Comparison of ENCODE assay signal across 6 cellular contexts in the genomic region with DNA sequence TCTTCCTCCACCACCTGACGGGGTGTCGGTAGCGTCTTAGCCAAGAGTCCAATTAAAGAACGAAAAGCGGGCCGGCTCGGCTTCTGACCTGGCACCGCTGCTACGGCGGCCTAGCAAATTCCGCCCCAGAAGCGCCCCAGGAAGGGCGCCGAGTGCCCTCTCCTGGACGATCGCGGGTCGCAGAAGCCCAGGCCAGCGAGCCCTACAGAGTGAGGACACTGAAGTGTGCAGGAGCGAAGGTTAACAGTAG. TPM values are rescaled to one million over a fixed set of nuclear protein-coding genes. Genes with fewer than 3 reads are reported as not detected.
DNase-seq lines count a peak whose midpoint lies in the region; ATAC-seq, FAIRE-seq and TF ChIP-seq lines count a peak whose summit lies in the region.

No MANE protein-coding gene starts in this region.

- peak overlapping the region; percentile 25; the same call in 1 of the 2 replicates for H2AFZ ChIP-seq in H1 (ENCODE audit: low read length)

- H2BK120ac ChIP-seq in H1 (replicated peaks; ENCODE audit: low read depth, low read length) = peak overlapping the region; percentile 93

- TF ChIP-seq EP300 in H1 (IDR thresholded peaks at IDR 0.05; ENCODE audit: borderline replicate concordance in 1 of 2, low read depth in 2 of 2, low read length in 2 of 2) = no peak

- H2BK5ac ChIP-seq in H1 (ENCODE audit: low read depth, low read length) = peak overlapping the region; percentile 99

- peak overlapping the region; percentile 89 for H3K4ac ChIP-seq in H1 (replicated peaks; ENCODE audit: insufficient read length, low read depth, low read length)

- no peak overlapping the region for H3K14ac ChIP-seq in H1 (ENCODE audit: insufficient read length)

- no peak overlapping the region for H3K23ac ChIP-seq in H1 (ENCODE audit: insufficient read length)

- peak overlapping the region; percentile 97 for H3K56ac ChIP-seq in H1 (replicated peaks; ENCODE audit: insufficient read length, low read depth, low read length)

- CTCF ChIA-PET in GM10248 (lab: Yijun Ruan, JAX) = interaction anchor here (6.0 kb wide), 1 partner anchor 17 kb away, joined by 184 read pairs; a partner anchor contains a TSS
- CTCF ChIA-PET in H1 (lab: Charles Lee; ENCODE audit: partially characterized antibody) = interaction anchor here (3.3 kb wide), 1 partner anchor 13 kb away, joined by 20 read pairs; a partner anchor contains a TSS

- no peaks in the 10 kb centered on the region for H3K9me3 ChIP-seq in H1 (ENCODE audit: insufficient read depth in 2 of 2, low read depth in 1 of 2, low read length in 1 of 2)

- DNase-seq in GM10248 (ENCODE audit: extremely low spot score) (peak; percentile 78), H1 (ENCODE audit: low read depth in 1 of 2, low spot score in 2 of 2) (no peak), retinal pigment epithelial cell (ENCODE audit: low read depth) (no peak), NCI-H69 (lab: John Stamatoyannopoulos, UW) (no peak), GM12891 (ENCODE audit: insufficient read length, low spot score) (no peak)

- TF ChIP-seq POLR2A in H1 (IDR thresholded peaks at IDR 0.05; ENCODE audit: control extremely low read depth in 1 of 2, low read depth in 2 of 2, low read length in 2 of 2) (peak in 1 of 2 experiments; percentile 88; a peak in 1 of 3 replicates), GM12891 (IDR thresholded peaks at IDR 0.05; ENCODE audit: low read depth, low read length) (no peak)

- H3K4me1 ChIP-seq in H1 (replicated peaks in 1 of 4; ENCODE audit: control insufficient read depth in 3 of 4, insufficient read depth in 4 of 4, low read length in 3 of 4) = peaks cover 0 to 25% (median 17%) of the 10 kb centered on the region in 4 experiments; a peak in 6 of 7 replicates

- peaks cover 0 to 20% of the 10 kb centered on the region in 2 experiments; a peak in 3 of 4 replicates for H3K79me2 ChIP-seq in H1 (ENCODE audit: control insufficient read depth in 1 of 2, insufficient read depth in 2 of 2, low read length in 2 of 2)

- H4K5ac ChIP-seq in H1 (ENCODE audit: insufficient read length, low read depth, low read length) = peak overlapping the region; percentile 94

- H3K4me2 ChIP-seq in H1 (ENCODE audit: insufficient read depth in 1 of 2, low read depth in 2 of 2, low read length in 2 of 2) = peak overlapping the region; percentile 84 to 92

- H4K91ac ChIP-seq in H1 (replicated peaks; ENCODE audit: insufficient read length, low read length) = peak overlapping the region; percentile 81

- H3K4me3 ChIP-seq in H1 (ENCODE audit: extremely low read depth in 1 of 4, insufficient read depth in 2 of 4, low read depth in 3 of 4, low read length in 4 of 4) (peak overlapping the region; percentile 34 to 88 (median 82)), retinal pigment epithelial cell (ENCODE audit: low read length) (peak overlapping the region; percentile 77)

- peaks cover 13% of the 10 kb centered on the region for H3K23me2 ChIP-seq in H1 (ENCODE audit: low read depth, low read length)

- WGBS in H1 (ENCODE audit: extremely low coverage in 1 of 2, insufficient coverage in 1 of 2, insufficient read length in 1 of 2, insufficient replicate concordance in 2 of 2, low coverage in 1 of 2, low lambda C conversion rate in 2 of 2, missing lambda C conversion rate in 1 of 2), 2 experiments = 0% methylated on average over 20 of the region's 20 CpGs; no CpG with 5 or more reads in 1 of the 2 experiments

- peak overlapping the region; percentile 92 for H4K8ac ChIP-seq in H1 (ENCODE audit: extremely low read depth, insufficient read depth, low read length)

- no peaks in the 10 kb centered on the region for H3K27me3 ChIP-seq in H1 (replicated peaks in 1 of 4; ENCODE audit: control insufficient read depth in 3 of 4, extremely low read depth in 1 of 4, insufficient read depth in 3 of 4, low read length in 3 of 4)

- peak; percentile 60 for TF ChIP-seq CTCF in GM10248 (IDR thresholded peaks at IDR 0.05; ENCODE audit: control extremely low read depth, extremely low read depth, low read depth, missing control alignments)
- no peak for TF ChIP-seq CTCF in H1 (IDR thresholded peaks at IDR 0.05; ENCODE audit: control extremely low read depth in 1 of 3, insufficient read depth in 1 of 3, low read depth in 1 of 3, low read length in 3 of 3)
- TF ChIP-seq CTCF in retinal pigment epithelial cell (conservative IDR thresholded peaks at IDR 0.05; ENCODE audit: low read depth, low read length) = no peak

- no peak; a peak in 1 of 4 replicates for TF ChIP-seq RAD21 in H1 (IDR thresholded peaks at IDR 0.05 in 1 of 2, conservative IDR thresholded peaks at IDR 0.05 in 1 of 2; ENCODE audit: low read depth in 2 of 2, low read length in 2 of 2)

- peak overlapping the region; percentile 99 for H3K18ac ChIP-seq in H1 (ENCODE audit: extremely low read depth, low read length)

- H3K36me3 ChIP-seq in H1 (ENCODE audit: control insufficient read depth in 2 of 4, insufficient read depth in 4 of 4, low read length in 3 of 4) = peaks cover 0 to 15% (median 4%) of the 10 kb centered on the region in 4 experiments; a peak in 6 of 8 replicates

- peaks cover 11 to 12% of the 10 kb centered on the region in 2 experiments for H4K20me1 ChIP-seq in H1 (replicated peaks in 1 of 2; ENCODE audit: control insufficient read depth in 1 of 2, insufficient read depth in 2 of 2, low read length in 2 of 2)

- H2BK15ac ChIP-seq in H1 (ENCODE audit: low read length) = peak overlapping the region; percentile 88; the same call in 1 of the 2 replicates

- H2BK20ac ChIP-seq in H1 (ENCODE audit: low read length) = peak overlapping the region; percentile 48; the same call in 1 of the 2 replicates

- H2BK12ac ChIP-seq in H1 (ENCODE audit: low read depth, low read length) = peak overlapping the region; percentile 89; the same call in 1 of the 2 replicates

- POLR2A ChIA-PET in GM10248 (lab: Yijun Ruan, JAX) = no interaction called here
- POLR2A ChIA-PET in H1 (lab: Charles Lee; ENCODE audit: partially characterized antibody) = interaction anchor here (1.4 to 3.1 kb wide), 3 partner anchors 14 to 24 kb away, joined by 4 to 13 read pairs (median 8); no protein-coding TSS in a partner anchor

- no peak overlapping the region for H2AK5ac ChIP-seq in H1 (ENCODE audit: low read depth, low read length)

- H3K79me1 ChIP-seq in H1 (ENCODE audit: low read depth, low read length) = peaks cover 8% of the 10 kb centered on the region

- H3K27ac ChIP-seq in H1 (ENCODE audit: low read depth, low read length) = peak overlapping the region; percentile 73; the same call in 1 of the 2 replicates

- peak; percentile 10 for ATAC-seq in HG03439 (IDR thresholded peaks at IDR 0.05; ENCODE audit: unreplicated experiment)

- peak overlapping the region; percentile 31 to 80 (median 62) for H3K9ac ChIP-seq in H1 (replicated peaks in 1 of 4; ENCODE audit: extremely low read depth in 1 of 4, low read depth in 3 of 4, low read length in 3 of 4)

- FAIRE-seq in H1 (lab: Jason Lieb, UNC) = peak; percentile 81
- no peak for FAIRE-seq in GM12891 (lab: Jason Lieb, UNC)

RNA-seq across cellular contexts. Expression of a gene that starts 1.1 kb away (rescaled TPM):
- 38.6 and 41.5 TPM in 2 replicates for total RNA-seq in H1 (2021; fragmentation: NEBNext Ultra II Directional; extraction: Animal tissue kit (Norgen Biotek cat#: 25700))
- 26.7 and 42.2 TPM in 2 replicates for polyA plus RNA-seq in H1 (2011; rRNA removed)
- 19.2 TPM for polyA plus RNA-seq in H1 (2011; cell fraction: cytosol; rRNA removed)
- polyA plus RNA-seq in H1 (2011; cell fraction: nucleus; rRNA removed) = 120 TPM
- polyA plus RNA-seq in H1 (2012, experiment 1 of 2) = 51.6 to 57.0 TPM (median 55.5 TPM) in 4 replicates
- 34.0 TPM for polyA plus RNA-seq in H1 (2012, experiment 2 of 2)
- polyA plus RNA-seq in H1 (2013, experiment 1 of 2) = 22.7 TPM
- 21.2 TPM for polyA plus RNA-seq in H1 (2013, experiment 2 of 2)
- polyA minus RNA-seq in H1 (2011; rRNA and poly(A)+ RNA removed) = 15.9 and 19.0 TPM in 2 replicates
- 24.6 TPM for polyA minus RNA-seq in H1 (2011; cell fraction: cytosol; rRNA and poly(A)+ RNA removed)
- polyA minus RNA-seq in H1 (2011; cell fraction: nucleus; rRNA and poly(A)+ RNA removed) = 25.7 TPM
- 23.7 TPM for polyA plus RNA-seq in GM12891 (2012; ENCODE audit: low read depth, missing spikeins)

RNA-seq across cellular contexts. Expression of a gene that starts 12.3 kb away (rescaled TPM):
- 0.42 and 0.50 TPM in 2 replicates for total RNA-seq in H1 (2021; fragmentation: NEBNext Ultra II Directional; extraction: Animal tissue kit (Norgen Biotek cat#: 25700))
- polyA plus RNA-seq in H1 (2011; rRNA removed) = 0.11 and 0.17 TPM in 2 replicates
- polyA plus RNA-seq in H1 (2011; cell fraction: cytosol; rRNA removed) = 0.08 TPM
- polyA plus RNA-seq in H1 (2011; cell fraction: nucleus; rRNA removed) = 0.30 TPM
- 0.39 to 1.1 TPM (median 0.93 TPM) in 4 replicates for polyA plus RNA-seq in H1 (2012, experiment 1 of 2)
- 0.39 TPM for polyA plus RNA-seq in H1 (2012, experiment 2 of 2)
- 0.08 TPM for polyA plus RNA-seq in H1 (2013, experiment 1 of 2)
- polyA plus RNA-seq in H1 (2013, experiment 2 of 2) = 0.07 TPM
- polyA minus RNA-seq in H1 (2011; rRNA and poly(A)+ RNA removed) = not detected in 2 replicates
- not detected for polyA minus RNA-seq in H1 (2011; cell fraction: cytosol; rRNA and poly(A)+ RNA removed)
- polyA minus RNA-seq in H1 (2011; cell fraction: nucleus; rRNA and poly(A)+ RNA removed) = not detected
- polyA plus RNA-seq in GM12891 (2012; ENCODE audit: low read depth, missing spikeins) = 31.2 TPM

RNA-seq across cellular contexts. Expression of a gene that starts 25.6 kb away (rescaled TPM):
- total RNA-seq in H1 (2021; fragmentation: NEBNext Ultra II Directional; extraction: Animal tissue kit (Norgen Biotek cat#: 25700)) = 8.4 and 12.2 TPM in 2 replicates
- 28.9 and 40.3 TPM in 2 replicates for polyA plus RNA-seq in H1 (2011; rRNA removed)
- polyA plus RNA-seq in H1 (2011; cell fraction: cytosol; rRNA removed) = 18.4 TPM
- polyA plus RNA-seq in H1 (2011; cell fraction: nucleus; rRNA removed) = 21.5 TPM
- 8.9 to 15.1 TPM (median 14.9 TPM) in 4 replicates for polyA plus RNA-seq in H1 (2012, experiment 1 of 2)
- polyA plus RNA-seq in H1 (2012, experiment 2 of 2) = 22.9 TPM
- 8.9 TPM for polyA plus RNA-seq in H1 (2013, experiment 1 of 2)
- 9.4 TPM for polyA plus RNA-seq in H1 (2013, experiment 2 of 2)
- 3.0 and 5.6 TPM in 2 replicates for polyA minus RNA-seq in H1 (2011; rRNA and poly(A)+ RNA removed)
- polyA minus RNA-seq in H1 (2011; cell fraction: cytosol; rRNA and poly(A)+ RNA removed) = 9.5 TPM
- polyA minus RNA-seq in H1 (2011; cell fraction: nucleus; rRNA and poly(A)+ RNA removed) = 8.9 TPM
- polyA plus RNA-seq in GM12891 (2012; ENCODE audit: low read depth, missing spikeins) = 39.6 TPM

RNA-seq across cellular contexts. Expression of a gene that starts 28.6 kb away (rescaled TPM):
- 15.1 and 18.5 TPM in 2 replicates for total RNA-seq in H1 (2021; fragmentation: NEBNext Ultra II Directional; extraction: Animal tissue kit (Norgen Biotek cat#: 25700))
- polyA plus RNA-seq in H1 (2011; rRNA removed) = 32.7 TPM in 2 replicates
- 24.5 TPM for polyA plus RNA-seq in H1 (2011; cell fraction: cytosol; rRNA removed)
- polyA plus RNA-seq in H1 (2011; cell fraction: nucleus; rRNA removed) = 39.3 TPM
- 21.7 to 23.2 TPM (median 22.7 TPM) in 4 replicates for polyA plus RNA-seq in H1 (2012, experiment 1 of 2)
- 26.5 TPM for polyA plus RNA-seq in H1 (2012, experiment 2 of 2)
- polyA plus RNA-seq in H1 (2013, experiment 1 of 2) = 17.4 TPM
- 17.0 TPM for polyA plus RNA-seq in H1 (2013, experiment 2 of 2)
- 8.2 and 12.0 TPM in 2 replicates for polyA minus RNA-seq in H1 (2011; rRNA and poly(A)+ RNA removed)
- 7.4 TPM for polyA minus RNA-seq in H1 (2011; cell fraction: cytosol; rRNA and poly(A)+ RNA removed)
- 11.6 TPM for polyA minus RNA-seq in H1 (2011; cell fraction: nucleus; rRNA and poly(A)+ RNA removed)
- polyA plus RNA-seq in GM12891 (2012; ENCODE audit: low read depth, missing spikeins) = 18.8 TPM

RNA-seq across cellular contexts. Expression of a gene that starts 28.8 kb away (rescaled TPM):
- 75.3 and 80.2 TPM in 2 replicates for total RNA-seq in H1 (2021; fragmentation: NEBNext Ultra II Directional; extraction: Animal tissue kit (Norgen Biotek cat#: 25700))
- 66.7 and 73.9 TPM in 2 replicates for polyA plus RNA-seq in H1 (2011; rRNA removed)
- 38.4 TPM for polyA plus RNA-seq in H1 (2011; cell fraction: cytosol; rRNA removed)
- polyA plus RNA-seq in H1 (2011; cell fraction: nucleus; rRNA removed) = 68.8 TPM
- polyA plus RNA-seq in H1 (2012, experiment 1 of 2) = 64.8 to 80.3 TPM (median 70.7 TPM) in 4 replicates
- polyA plus RNA-seq in H1 (2012, experiment 2 of 2) = 71.3 TPM
- polyA plus RNA-seq in H1 (2013, experiment 1 of 2) = 143 TPM
- polyA plus RNA-seq in H1 (2013, experiment 2 of 2) = 164 TPM
- polyA minus RNA-seq in H1 (2011; rRNA and poly(A)+ RNA removed) = 38.7 and 46.2 TPM in 2 replicates
- polyA minus RNA-seq in H1 (2011; cell fraction: cytosol; rRNA and poly(A)+ RNA removed) = 25.5 TPM
- polyA minus RNA-seq in H1 (2011; cell fraction: nucleus; rRNA and poly(A)+ RNA removed) = 17.1 TPM
- 31.0 TPM for polyA plus RNA-seq in GM12891 (2012; ENCODE audit: low read depth, missing spikeins)
